In the genomic region with DNA sequence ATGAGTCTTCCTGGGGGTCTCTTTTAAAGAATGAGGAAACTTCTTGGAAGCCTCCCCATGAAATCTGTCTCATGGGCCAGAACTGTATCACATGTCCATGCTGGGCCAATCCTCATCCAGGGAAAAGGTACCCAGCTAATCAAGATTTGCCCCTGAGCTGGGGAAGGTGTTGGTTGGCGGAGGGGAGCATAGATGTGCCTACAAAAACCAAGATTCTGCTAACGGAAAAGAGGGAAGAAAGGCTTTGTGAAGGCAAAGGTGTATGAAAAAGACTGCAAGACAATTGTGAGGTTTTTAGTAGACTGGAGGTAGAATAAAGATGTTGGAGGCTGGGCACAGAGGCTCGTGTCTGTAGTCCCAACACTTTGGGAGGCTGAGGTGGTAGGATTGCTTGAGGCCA, we compare ENCODE assay signal across 16 cellular contexts. TPM values are rescaled to one million over a fixed set of nuclear protein-coding genes. Genes with fewer than 3 reads are reported as not detected.
DNase-seq lines count a peak whose midpoint lies in the region; ATAC-seq and TF ChIP-seq lines count a peak whose summit lies in the region.
"Had no signal": no experiment of that assay in that cellular context is flagged by ENCODE, and none has a peak within 500 bp of the region (broad histone marks: within the 10 kb centered on the region; RNA-seq: fewer than 3 reads in every experiment).

No MANE protein-coding gene starts in this region.

- H3K27me3 Mint-ChIP-seq in activated naive CD4-positive, alpha-beta T cell treated with anti-CD3 and anti-CD28 coated beads, Interleukin-2, amount 50 U/mL, for 24 hours, result no peaks in the 10 kb centered on the region
- H3K27me3 Mint-ChIP-seq in activated naive CD4-positive, alpha-beta T cell treated with anti-CD3 and anti-CD28 coated beads for 36 hours (ENCODE audit: low read depth), result no peaks in the 10 kb centered on the region
- H3K27me3 Mint-ChIP-seq in activated T-helper 2 cell treated with anti-CD3 and anti-CD28 coated beads, Interferon-gamma antibody, Interleukin-2, Interleukin-4, amounts not matched to agents 10 μg/mL and 5 μg/mL and 100 μg/mL, durations not matched to agents 14 hours and 24 hours and 36 hours (ENCODE audit: low read depth), result no peaks in the 10 kb centered on the region
- peaks cover 8% of the 10 kb centered on the region for H3K27me3 Mint-ChIP-seq in progenitor cell of endocrine pancreas
- no peaks in the 10 kb centered on the region for H3K27me3 Mint-ChIP-seq in natural killer cell treated with Interleukin-12 subunit alpha and Interleukin-12 subunit beta and Interleukin-15 and Interleukin-18, amount 100 ng/mL, for 72 hours
- H3K27me3 Mint-ChIP-seq in activated CD8-positive, alpha-beta T cell treated with anti-CD3 and anti-CD28 coated beads, Interleukin-2, amount 10 ng/mL, durations not matched to agents 7 days and 5 days (ENCODE audit: low read depth), result no peaks in the 10 kb centered on the region
- H3K27me3 Mint-ChIP-seq: CD4-positive, CD25-positive, alpha-beta regulatory T cell had no signal

- no peak for DNase-seq in activated naive CD4-positive, alpha-beta T cell treated with anti-CD3 and anti-CD28 coated beads for 36 hours
- DNase-seq in activated T-helper 2 cell treated with anti-CD3 and anti-CD28 coated beads, Interferon-gamma antibody, Interleukin-2, Interleukin-4, amounts not matched to agents 10 μg/mL and 5 μg/mL and 100 μg/mL, durations not matched to agents 14 hours and 24 hours and 36 hours (ENCODE audit: low spot score), result no peak
- DNase-seq in progenitor cell of endocrine pancreas (ENCODE audit: low spot score, unreplicated experiment), result no peak
- DNase-seq in natural killer cell treated with Interleukin-12 subunit alpha and Interleukin-12 subunit beta and Interleukin-15 and Interleukin-18, amount 100 ng/mL, for 72 hours (ENCODE audit: low spot score), result no peak
- no peak for DNase-seq in activated CD8-positive, alpha-beta T cell treated with anti-CD3 and anti-CD28 coated beads, Interleukin-2, amount 10 ng/mL, durations not matched to agents 7 days and 5 days
- DNase-seq: ACHN; BE2C; C1 segment of cervical spinal cord; CD4-positive, CD25-positive, alpha-beta regulatory T cell; CD8-positive, alpha-beta memory T cell; COR-L47; DMS 273 treated with DMSO at 0.1 percent for 48 hours; DMS53; GM23248; HCEC 1CT had no signal

- CTCF ChIA-PET in activated naive CD4-positive, alpha-beta T cell treated with anti-CD3 and anti-CD28 coated beads for 36 hours (lab: Charles Lee), result interaction anchor here (0.8 to 1.0 kb wide), 2 partner anchors 51 to 379 kb away, joined by 3 read pairs; no protein-coding TSS in a partner anchor
- CTCF ChIA-PET in activated CD8-positive, alpha-beta T cell treated with anti-CD3 and anti-CD28 coated beads, Interleukin-2, amount 10 ng/mL, durations not matched to agents 7 days and 5 days (lab: Charles Lee), result interaction anchor here (0.8 to 3.1 kb wide), 6 partner anchors 17 to 187 kb away, joined by 3 to 18 read pairs (median 12); no protein-coding TSS in a partner anchor

- peaks cover 4% of the 10 kb centered on the region for H3K36me3 Mint-ChIP-seq in activated naive CD4-positive, alpha-beta T cell treated with anti-CD3 and anti-CD28 coated beads, Interleukin-2, amount 50 U/mL, for 24 hours
- H3K36me3 Mint-ChIP-seq in activated naive CD4-positive, alpha-beta T cell treated with anti-CD3 and anti-CD28 coated beads for 36 hours (ENCODE audit: low read depth), result peaks cover 2% of the 10 kb centered on the region
- H3K36me3 Mint-ChIP-seq in activated T-helper 2 cell treated with anti-CD3 and anti-CD28 coated beads, Interferon-gamma antibody, Interleukin-2, Interleukin-4, amounts not matched to agents 10 μg/mL and 5 μg/mL and 100 μg/mL, durations not matched to agents 14 hours and 24 hours and 36 hours (ENCODE audit: low read depth), result peaks cover 17% of the 10 kb centered on the region
- H3K36me3 Mint-ChIP-seq in progenitor cell of endocrine pancreas (ENCODE audit: insufficient read depth), result peaks cover 6% of the 10 kb centered on the region
- H3K36me3 Mint-ChIP-seq in natural killer cell treated with Interleukin-12 subunit alpha and Interleukin-12 subunit beta and Interleukin-15 and Interleukin-18, amount 100 ng/mL, for 72 hours, result no peaks in the 10 kb centered on the region
- H3K36me3 Mint-ChIP-seq in activated CD8-positive, alpha-beta T cell treated with anti-CD3 and anti-CD28 coated beads, Interleukin-2, amount 10 ng/mL, durations not matched to agents 7 days and 5 days (ENCODE audit: low read depth), result peaks cover 5% of the 10 kb centered on the region

- peak overlapping the region; percentile 46 for H3K27ac Mint-ChIP-seq in activated naive CD4-positive, alpha-beta T cell treated with anti-CD3 and anti-CD28 coated beads, Interleukin-2, amount 50 U/mL, for 24 hours
- H3K27ac Mint-ChIP-seq in activated naive CD4-positive, alpha-beta T cell treated with anti-CD3 and anti-CD28 coated beads for 36 hours, result no peak overlapping the region
- peak overlapping the region; percentile 51 for H3K27ac Mint-ChIP-seq in activated T-helper 2 cell treated with anti-CD3 and anti-CD28 coated beads, Interferon-gamma antibody, Interleukin-2, Interleukin-4, amounts not matched to agents 10 μg/mL and 5 μg/mL and 100 μg/mL, durations not matched to agents 14 hours and 24 hours and 36 hours
- H3K27ac Mint-ChIP-seq in progenitor cell of endocrine pancreas, result peak overlapping the region; percentile 2
- H3K27ac Mint-ChIP-seq in natural killer cell treated with Interleukin-12 subunit alpha and Interleukin-12 subunit beta and Interleukin-15 and Interleukin-18, amount 100 ng/mL, for 72 hours, result peak overlapping the region in 1 of 2 donors; percentile 24
- no peak overlapping the region for H3K27ac Mint-ChIP-seq in activated CD8-positive, alpha-beta T cell treated with anti-CD3 and anti-CD28 coated beads, Interleukin-2, amount 10 ng/mL, durations not matched to agents 7 days and 5 days
- H3K27ac Mint-ChIP-seq: CD4-positive, CD25-positive, alpha-beta regulatory T cell; CD8-positive, alpha-beta memory T cell had no signal

- H3K9me3 Mint-ChIP-seq in activated naive CD4-positive, alpha-beta T cell treated with anti-CD3 and anti-CD28 coated beads, Interleukin-2, amount 50 U/mL, for 24 hours, result no peaks in the 10 kb centered on the region
- peaks cover 5% of the 10 kb centered on the region for H3K9me3 Mint-ChIP-seq in activated naive CD4-positive, alpha-beta T cell treated with anti-CD3 and anti-CD28 coated beads for 36 hours
- peaks cover 7% of the 10 kb centered on the region for H3K9me3 Mint-ChIP-seq in activated T-helper 2 cell treated with anti-CD3 and anti-CD28 coated beads, Interferon-gamma antibody, Interleukin-2, Interleukin-4, amounts not matched to agents 10 μg/mL and 5 μg/mL and 100 μg/mL, durations not matched to agents 14 hours and 24 hours and 36 hours
- H3K9me3 Mint-ChIP-seq in progenitor cell of endocrine pancreas (ENCODE audit: low read depth), result no peaks in the 10 kb centered on the region
- no peaks in the 10 kb centered on the region for H3K9me3 Mint-ChIP-seq in natural killer cell treated with Interleukin-12 subunit alpha and Interleukin-12 subunit beta and Interleukin-15 and Interleukin-18, amount 100 ng/mL, for 72 hours
- H3K9me3 Mint-ChIP-seq in activated CD8-positive, alpha-beta T cell treated with anti-CD3 and anti-CD28 coated beads, Interleukin-2, amount 10 ng/mL, durations not matched to agents 7 days and 5 days (ENCODE audit: insufficient read depth), result peaks cover 3% of the 10 kb centered on the region

- intact Hi-C loops in activated naive CD4-positive, alpha-beta T cell treated with anti-CD3 and anti-CD28 coated beads for 36 hours (cut with micrococcal nuclease), result no loop called here
- intact Hi-C loops in activated T-helper 2 cell treated with anti-CD3 and anti-CD28 coated beads, Interferon-gamma antibody, Interleukin-2, Interleukin-4, amounts not matched to agents 10 μg/mL and 5 μg/mL and 100 μg/mL, durations not matched to agents 14 hours and 24 hours and 36 hours (cut with micrococcal nuclease), result loop anchor here (10.0 kb wide), 1 partner anchor 134 kb away; no protein-coding TSS in a partner anchor

- no peak overlapping the region for H3K4me3 Mint-ChIP-seq in activated naive CD4-positive, alpha-beta T cell treated with anti-CD3 and anti-CD28 coated beads, Interleukin-2, amount 50 U/mL, for 24 hours
- no peak overlapping the region for H3K4me3 Mint-ChIP-seq in activated naive CD4-positive, alpha-beta T cell treated with anti-CD3 and anti-CD28 coated beads for 36 hours
- H3K4me3 Mint-ChIP-seq in activated T-helper 2 cell treated with anti-CD3 and anti-CD28 coated beads, Interferon-gamma antibody, Interleukin-2, Interleukin-4, amounts not matched to agents 10 μg/mL and 5 μg/mL and 100 μg/mL, durations not matched to agents 14 hours and 24 hours and 36 hours (ENCODE audit: low read depth), result no peak overlapping the region
- no peak overlapping the region for H3K4me3 Mint-ChIP-seq in progenitor cell of endocrine pancreas (ENCODE audit: low read depth)
- H3K4me3 Mint-ChIP-seq in natural killer cell treated with Interleukin-12 subunit alpha and Interleukin-12 subunit beta and Interleukin-15 and Interleukin-18, amount 100 ng/mL, for 72 hours, result no peak overlapping the region
- H3K4me3 Mint-ChIP-seq in activated CD8-positive, alpha-beta T cell treated with anti-CD3 and anti-CD28 coated beads, Interleukin-2, amount 10 ng/mL, durations not matched to agents 7 days and 5 days, result no peak overlapping the region
- H3K4me3 Mint-ChIP-seq: CD4-positive, CD25-positive, alpha-beta regulatory T cell; CD8-positive, alpha-beta memory T cell had no signal

- ATAC-seq in natural killer cell treated with Interleukin-12 subunit alpha and Interleukin-12 subunit beta and Interleukin-15 and Interleukin-18, amount 100 ng/mL, for 72 hours, result no peak
- ATAC-seq in activated CD8-positive, alpha-beta T cell treated with anti-CD3 and anti-CD28 coated beads, Interleukin-2, amount 10 ng/mL, durations not matched to agents 7 days and 5 days, result no peak

- POLR2A ChIA-PET in activated CD8-positive, alpha-beta T cell treated with anti-CD3 and anti-CD28 coated beads, Interleukin-2, amount 10 ng/mL, durations not matched to agents 7 days and 5 days (lab: Charles Lee), result no interaction called here

- H3K4me1 Mint-ChIP-seq in activated naive CD4-positive, alpha-beta T cell treated with anti-CD3 and anti-CD28 coated beads, Interleukin-2, amount 50 U/mL, for 24 hours, result peaks cover 3% of the 10 kb centered on the region
- peaks cover 5% of the 10 kb centered on the region for H3K4me1 Mint-ChIP-seq in activated naive CD4-positive, alpha-beta T cell treated with anti-CD3 and anti-CD28 coated beads for 36 hours (ENCODE audit: low read depth)
- H3K4me1 Mint-ChIP-seq in activated T-helper 2 cell treated with anti-CD3 and anti-CD28 coated beads, Interferon-gamma antibody, Interleukin-2, Interleukin-4, amounts not matched to agents 10 μg/mL and 5 μg/mL and 100 μg/mL, durations not matched to agents 14 hours and 24 hours and 36 hours (ENCODE audit: low read depth), result peaks cover 25% of the 10 kb centered on the region
- H3K4me1 Mint-ChIP-seq in progenitor cell of endocrine pancreas (ENCODE audit: low read depth), result no peaks in the 10 kb centered on the region
- H3K4me1 Mint-ChIP-seq in natural killer cell treated with Interleukin-12 subunit alpha and Interleukin-12 subunit beta and Interleukin-15 and Interleukin-18, amount 100 ng/mL, for 72 hours (ENCODE audit: low read depth in 2 of 2), result peaks cover 8 to 9% of the 10 kb centered on the region in 2 donors
- peaks cover 28% of the 10 kb centered on the region for H3K4me1 Mint-ChIP-seq in activated CD8-positive, alpha-beta T cell treated with anti-CD3 and anti-CD28 coated beads, Interleukin-2, amount 10 ng/mL, durations not matched to agents 7 days and 5 days (ENCODE audit: low read depth)
- H3K4me1 Mint-ChIP-seq: CD8-positive, alpha-beta memory T cell had no signal

- no peak for TF ChIP-seq CTCF in progenitor cell of endocrine pancreas (IDR thresholded peaks at IDR 0.05; ENCODE audit: unreplicated experiment)

RNA-seq across cellular contexts. Expression of a gene that starts 18.5 kb away (rescaled TPM):
- total RNA-seq in activated naive CD4-positive, alpha-beta T cell treated with anti-CD3 and anti-CD28 coated beads for 36 hours, result 10 to 100 TPM; 62.9 to 70.4 TPM
- total RNA-seq in activated T-helper 2 cell treated with anti-CD3 and anti-CD28 coated beads, Interferon-gamma antibody, Interleukin-2, Interleukin-4, amounts not matched to agents 10 μg/mL and 5 μg/mL and 100 μg/mL, durations not matched to agents 14 hours and 24 hours and 36 hours, result 58.9 and 65.3 TPM in 2 replicates
- 19.6 and 21.3 TPM in 2 replicates for total RNA-seq in progenitor cell of endocrine pancreas
- total RNA-seq in natural killer cell treated with Interleukin-12 subunit alpha and Interleukin-12 subunit beta and Interleukin-15 and Interleukin-18, amount 100 ng/mL, for 72 hours, result 10 to 100 TPM; 49.6 to 58.7 TPM
- 10 to 100 TPM; 52.3 to 57.4 TPM for total RNA-seq in activated CD8-positive, alpha-beta T cell treated with anti-CD3 and anti-CD28 coated beads, Interleukin-2, amount 10 ng/mL, durations not matched to agents 7 days and 5 days

Comparison
In these comparisons a context has a peak if more than half of its experiments do, and no peak if none do; other contexts are left out.
1. H3K27ac Mint-ChIP-seq: peak in activated naive CD4-positive, alpha-beta T cell treated with anti-CD3 and anti-CD28 coated beads, Interleukin-2, amount 50 U/mL, for 24 hours (single experiment), activated T-helper 2 cell treated with anti-CD3 and anti-CD28 coated beads, Interferon-gamma antibody, Interleukin-2, Interleukin-4, amounts not matched to agents 10 μg/mL and 5 μg/mL and 100 μg/mL, durations not matched to agents 14 hours and 24 hours and 36 hours (single experiment) and progenitor cell of endocrine pancreas (single experiment); none in activated naive CD4-positive, alpha-beta T cell treated with anti-CD3 and anti-CD28 coated beads for 36 hours (single experiment) and activated CD8-positive, alpha-beta T cell treated with anti-CD3 and anti-CD28 coated beads, Interleukin-2, amount 10 ng/mL, durations not matched to agents 7 days and 5 days (single experiment).